Comparison of ENCODE assay signal across 9 cellular contexts in the genomic region with DNA sequence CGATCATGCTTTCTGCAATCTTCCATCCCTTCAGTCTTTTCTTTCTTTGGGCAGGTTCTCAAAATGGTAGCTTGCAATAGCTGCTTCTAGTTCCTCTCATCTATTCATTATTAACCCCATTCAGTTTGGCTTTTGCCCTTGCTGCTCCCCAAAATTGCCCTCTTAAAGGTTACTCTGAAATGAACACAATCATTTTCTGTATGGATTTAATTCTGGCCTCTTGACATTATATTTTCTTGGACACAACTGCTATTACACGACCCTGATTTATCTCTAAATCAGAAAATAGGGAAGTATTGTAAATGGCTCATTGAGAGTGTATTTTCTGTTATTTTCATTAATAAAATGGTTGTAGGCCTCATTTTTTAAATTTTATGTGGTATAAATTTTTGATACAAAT. TPM values are rescaled to one million over a fixed set of nuclear protein-coding genes. Genes with fewer than 3 reads are reported as not detected.
DNase-seq lines count a peak whose midpoint lies in the region; ATAC-seq and TF ChIP-seq lines count a peak whose summit lies in the region.
"Had no signal": no experiment of that assay in that cellular context is flagged by ENCODE, and none has a peak within 500 bp of the region (broad histone marks: within the 10 kb centered on the region; RNA-seq: fewer than 3 reads in every experiment).

A gene (minus strand): TSS at position 101 of the 400 bp plus-strand sequence. CDS start 8,613 bp downstream, outside the sequence.

- no peak within 1 kb of the TSS for H3K18ac ChIP-seq in trophoblast cell (ENCODE audit: low read length)

- no peak for TF ChIP-seq POLR2A in esophagus squamous epithelium (IDR thresholded peaks at IDR 0.05)

- H3K4me1 Mint-ChIP-seq in CD8-positive, alpha-beta T cell (ENCODE audit: low read depth), result peaks cover 23% of the 10 kb centered on the region

- peaks cover 2% of the 10 kb centered on the region for H3K36me3 Mint-ChIP-seq in CD8-positive, alpha-beta T cell

- H2BK120ac ChIP-seq in trophoblast cell (ENCODE audit: insufficient read depth, low read length, poor library complexity), result no peak within 1 kb of the TSS

- H3K27me3 Mint-ChIP-seq in CD8-positive, alpha-beta T cell (ENCODE audit: low read depth), result peaks cover 1% of the 10 kb centered on the region

- peak within 1 kb of the TSS; percentile 93 for H3K4me3 Mint-ChIP-seq in CD8-positive, alpha-beta T cell

- 63 to 65% methylated on average over 2 of the region's 2 CpGs for WGBS in esophagus squamous epithelium, 2 donors
- no CpG with 5 or more reads among the region's 2 CpGs for WGBS in trophoblast cell (ENCODE audit: extremely low coverage, insufficient coverage, insufficient read length)

- H3K27ac Mint-ChIP-seq in CD8-positive, alpha-beta T cell, result peak within 1 kb of the TSS; percentile 89

- CTCF ChIA-PET in CD8-positive, alpha-beta T cell (lab: Charles Lee), result no interaction called here

- H3K9me3 Mint-ChIP-seq in CD8-positive, alpha-beta T cell, result no peaks in the 10 kb centered on the region

- peak within 1 kb of the TSS; percentile 68 for H3K27ac ChIP-seq in CD8-positive, alpha-beta T cell (ENCODE audit: low read depth, low read length)
- H3K27ac ChIP-seq in RWPE2 (ENCODE audit: poor library complexity, severe bottlenecking), result peak within 1 kb of the TSS; percentile 61
- peak within 1 kb of the TSS; percentile 78 to 95 (median 89) for H3K27ac ChIP-seq in esophagus squamous epithelium
- no peak within 1 kb of the TSS for H3K27ac ChIP-seq in trophoblast cell (ENCODE audit: low read depth, low read length)

- no peaks in the 10 kb centered on the region for H3K36me3 ChIP-seq in CD8-positive, alpha-beta T cell (ENCODE audit: insufficient read depth, low read length)
- no peaks in the 10 kb centered on the region for H3K36me3 ChIP-seq in RWPE2 (ENCODE audit: low read depth)
- no peaks in the 10 kb centered on the region for H3K36me3 ChIP-seq in esophagus squamous epithelium
- H3K36me3 ChIP-seq in trophoblast cell (ENCODE audit: control insufficient read depth in 1 of 2, insufficient read depth in 2 of 2, low read length in 2 of 2), result no peaks in the 10 kb centered on the region

- no peak within 1 kb of the TSS for H4K91ac ChIP-seq in trophoblast cell (ENCODE audit: low read depth, low read length)

- H2BK5ac ChIP-seq in trophoblast cell (ENCODE audit: low read depth, low read length, poor library complexity), result no peak within 1 kb of the TSS

- ATAC-seq in CD8-positive, alpha-beta T cell, result no peak
- ATAC-seq in RWPE2 (ENCODE audit: low read depth), result no peak
- no peak for ATAC-seq in HG03280 (IDR thresholded peaks at IDR 0.05; ENCODE audit: unreplicated experiment)
- ATAC-seq in HG03108 (IDR thresholded peaks at IDR 0.05; ENCODE audit: unreplicated experiment), result no peak

- H3K4me1 ChIP-seq in CD8-positive, alpha-beta T cell (ENCODE audit: insufficient read depth, low read length), result peaks cover 10% of the 10 kb centered on the region
- peaks cover 12% of the 10 kb centered on the region for H3K4me1 ChIP-seq in RWPE2 (ENCODE audit: insufficient read depth, poor library complexity, severe bottlenecking)
- peaks cover 5 to 20% (median 13%) of the 10 kb centered on the region in 3 donors for H3K4me1 ChIP-seq in esophagus squamous epithelium
- H3K4me1 ChIP-seq in trophoblast cell (ENCODE audit: control insufficient read depth in 1 of 2, insufficient read depth in 2 of 2, low read length in 2 of 2), result no peaks in the 10 kb centered on the region

- H3K23ac ChIP-seq in trophoblast cell (ENCODE audit: low read length), result no peak within 1 kb of the TSS

- no peak within 1 kb of the TSS for H4K12ac ChIP-seq in trophoblast cell (ENCODE audit: low read depth, low read length)

- no peak within 1 kb of the TSS for H3K9ac ChIP-seq in trophoblast cell (ENCODE audit: low read length)

- H3K79me2 ChIP-seq in trophoblast cell (ENCODE audit: control insufficient read depth, insufficient read depth, low read length, poor library complexity), result no peaks in the 10 kb centered on the region

- intact Hi-C loops in CD8-positive, alpha-beta T cell (cut with DNase I, micrococcal nuclease), result loop anchor here (5.0 to 10.0 kb wide), 4 partner anchors 196 to 1178 kb away; a partner anchor contains a TSS
- intact Hi-C loops in esophagus squamous epithelium (cut with DNase I), result no loop called here

- no peaks in the 10 kb centered on the region for H3K9me3 ChIP-seq in CD8-positive, alpha-beta T cell (ENCODE audit: low read length)
- H3K9me3 ChIP-seq in RWPE2 (ENCODE audit: severe bottlenecking) (no peaks in the 10 kb centered on the region), esophagus squamous epithelium (no peaks in the 10 kb centered on the region), trophoblast cell (ENCODE audit: insufficient read depth, low read depth, low read length) (no peaks in the 10 kb centered on the region)

- TF ChIP-seq CTCF in CD8-positive, alpha-beta T cell (IDR thresholded peaks at IDR 0.05), result no peak
- TF ChIP-seq CTCF in RWPE2 (IDR thresholded peaks at IDR 0.05; ENCODE audit: poor library complexity, severe bottlenecking) (no peak), esophagus squamous epithelium (IDR thresholded peaks at IDR 0.05) (no peak)

- H3K4me2 ChIP-seq in trophoblast cell (ENCODE audit: low read length), result peak within 1 kb of the TSS; percentile 89

- H3K14ac ChIP-seq in trophoblast cell (ENCODE audit: low read length), result no peak within 1 kb of the TSS

- no peaks in the 10 kb centered on the region for H3K27me3 ChIP-seq in CD8-positive, alpha-beta T cell (ENCODE audit: insufficient read depth, low read length)
- H3K27me3 ChIP-seq in RWPE2 (ENCODE audit: insufficient read depth, poor library complexity, severe bottlenecking), result no peaks in the 10 kb centered on the region
- no peaks in the 10 kb centered on the region for H3K27me3 ChIP-seq in esophagus squamous epithelium
- H3K27me3 ChIP-seq in trophoblast cell (ENCODE audit: insufficient read depth, low read length), result no peaks in the 10 kb centered on the region

- POLR2A ChIA-PET in CD8-positive, alpha-beta T cell (lab: Charles Lee), result no interaction called here

- H4K8ac ChIP-seq in trophoblast cell (ENCODE audit: low read depth, low read length), result no peak within 1 kb of the TSS

- H3K79me1 ChIP-seq in trophoblast cell (ENCODE audit: low read length), result peaks cover 2% of the 10 kb centered on the region

- DNase-seq in CD8-positive, alpha-beta T cell, result no peak
- DNase-seq in RWPE2 (ENCODE audit: low spot score) (no peak), esophagus squamous epithelium (lab: John Stamatoyannopoulos, UW) (no peak), trophoblast cell (no peak), GDM1 (lab: John Stamatoyannopoulos, UW) (no peak)
- no peak for DNase-seq in activated CD8-positive, alpha-beta memory T cell treated with anti-CD3 and anti-CD28 coated beads, Interleukin-2, amount 50 U/mL, for 48 hours

- H2AK5ac ChIP-seq in trophoblast cell (ENCODE audit: low read length), result no peak within 1 kb of the TSS

- peak within 1 kb of the TSS; percentile 91 for H3K4me3 ChIP-seq in CD8-positive, alpha-beta T cell (ENCODE audit: low read depth, low read length)
- H3K4me3 ChIP-seq in RWPE2 (ENCODE audit: severe bottlenecking) (peak within 1 kb of the TSS; percentile 80), esophagus squamous epithelium (peak within 1 kb of the TSS; percentile 66 to 80 (median 67)), trophoblast cell (ENCODE audit: low read depth, low read length) (no peak within 1 kb of the TSS)

- no peak within 1 kb of the TSS for H2BK12ac ChIP-seq in trophoblast cell (ENCODE audit: low read length)

- H3K4ac ChIP-seq in trophoblast cell (ENCODE audit: low read depth, low read length), result no peak within 1 kb of the TSS

- no peak within 1 kb of the TSS for H2AFZ ChIP-seq in trophoblast cell (ENCODE audit: insufficient read depth, low read length, poor library complexity)

RNA-seq across cellular contexts. Expression of the gene that starts here (rescaled TPM):
- total RNA-seq in CD8-positive, alpha-beta T cell, result not detected
- under 1 TPM in 2 of 4 donors, not detected in 2; 0.29 to 0.38 TPM for total RNA-seq in esophagus squamous epithelium
- 0.08 TPM in 2 replicates for polyA plus RNA-seq in trophoblast cell (2013)
- total RNA-seq: T-helper 2 cell treated with Interferon-gamma antibody and Interleukin-4, amounts not matched to agents 100 ng/mL and 5 ng/mL, for 36 hours had no signal
